In genomic region chr15:68504721-68505090, GRCh38 we compare ENCODE assay signal across 1 cellular context.
TF ChIP-seq lines count a peak whose summit lies in the region.

No MANE protein-coding gene starts in this region.

TF ChIP-seq in WTC11, 78 proteins besides CTCF, POLR2A, EP300 and RAD21:
- TF ChIP-seq, protein P1, sequence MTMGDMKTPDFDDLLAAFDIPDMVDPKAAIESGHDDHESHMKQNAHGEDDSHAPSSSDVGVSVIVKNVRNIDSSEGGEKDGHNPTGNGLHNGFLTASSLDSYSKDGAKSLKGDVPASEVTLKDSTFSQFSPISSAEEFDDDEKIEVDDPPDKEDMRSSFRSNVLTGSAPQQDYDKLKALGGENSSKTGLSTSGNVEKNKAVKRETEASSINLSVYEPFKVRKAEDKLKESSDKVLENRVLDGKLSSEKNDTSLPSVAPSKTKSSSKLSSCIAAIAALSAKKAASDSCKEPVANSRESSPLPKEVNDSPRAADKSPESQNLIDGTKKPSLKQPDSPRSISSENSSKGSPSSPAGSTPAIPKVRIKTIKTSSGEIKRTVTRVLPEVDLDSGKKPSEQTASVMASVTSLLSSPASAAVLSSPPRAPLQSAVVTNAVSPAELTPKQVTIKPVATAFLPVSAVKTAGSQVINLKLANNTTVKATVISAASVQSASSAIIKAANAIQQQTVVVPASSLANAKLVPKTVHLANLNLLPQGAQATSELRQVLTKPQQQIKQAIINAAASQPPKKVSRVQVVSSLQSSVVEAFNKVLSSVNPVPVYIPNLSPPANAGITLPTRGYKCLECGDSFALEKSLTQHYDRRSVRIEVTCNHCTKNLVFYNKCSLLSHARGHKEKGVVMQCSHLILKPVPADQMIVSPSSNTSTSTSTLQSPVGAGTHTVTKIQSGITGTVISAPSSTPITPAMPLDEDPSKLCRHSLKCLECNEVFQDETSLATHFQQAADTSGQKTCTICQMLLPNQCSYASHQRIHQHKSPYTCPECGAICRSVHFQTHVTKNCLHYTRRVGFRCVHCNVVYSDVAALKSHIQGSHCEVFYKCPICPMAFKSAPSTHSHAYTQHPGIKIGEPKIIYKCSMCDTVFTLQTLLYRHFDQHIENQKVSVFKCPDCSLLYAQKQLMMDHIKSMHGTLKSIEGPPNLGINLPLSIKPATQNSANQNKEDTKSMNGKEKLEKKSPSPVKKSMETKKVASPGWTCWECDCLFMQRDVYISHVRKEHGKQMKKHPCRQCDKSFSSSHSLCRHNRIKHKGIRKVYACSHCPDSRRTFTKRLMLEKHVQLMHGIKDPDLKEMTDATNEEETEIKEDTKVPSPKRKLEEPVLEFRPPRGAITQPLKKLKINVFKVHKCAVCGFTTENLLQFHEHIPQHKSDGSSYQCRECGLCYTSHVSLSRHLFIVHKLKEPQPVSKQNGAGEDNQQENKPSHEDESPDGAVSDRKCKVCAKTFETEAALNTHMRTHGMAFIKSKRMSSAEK (CRISPR knock-in tag; IDR thresholded peaks at IDR 0.05; ENCODE audit: borderline replicate concordance): no peak
- TF ChIP-seq ZNF219 (CRISPR knock-in tag; IDR thresholded peaks at IDR 0.05; ENCODE audit: borderline replicate concordance) (no peak), MXD4 (CRISPR knock-in tag; IDR thresholded peaks at IDR 0.05; ENCODE audit: borderline replicate concordance) (no peak), ZBTB21 (CRISPR knock-in tag; IDR thresholded peaks at IDR 0.05; ENCODE audit: borderline replicate concordance) (no peak), FOXJ3 (CRISPR knock-in tag; IDR thresholded peaks at IDR 0.05; ENCODE audit: borderline replicate concordance) (no peak), CDX4 (CRISPR knock-in tag; IDR thresholded peaks at IDR 0.05; ENCODE audit: borderline replicate concordance) (no peak), AR (CRISPR knock-in tag; IDR thresholded peaks at IDR 0.05) (no peak), MYBL2 (CRISPR knock-in tag; IDR thresholded peaks at IDR 0.05) (no peak), RORB (CRISPR knock-in tag; IDR thresholded peaks at IDR 0.05) (no peak), EMX1 (CRISPR knock-in tag; IDR thresholded peaks at IDR 0.05) (no peak), CREM (CRISPR knock-in tag; IDR thresholded peaks at IDR 0.05) (no peak), USF2 (CRISPR knock-in tag; IDR thresholded peaks at IDR 0.05) (no peak), ZNF263 (CRISPR knock-in tag; IDR thresholded peaks at IDR 0.05; ENCODE audit: low read depth) (no peak), SP1 (CRISPR knock-in tag; conservative IDR thresholded peaks at IDR 0.05) (no peak), ZNF671 (CRISPR knock-in tag; IDR thresholded peaks at IDR 0.05) (no peak)
- TF ChIP-seq, protein P2, sequence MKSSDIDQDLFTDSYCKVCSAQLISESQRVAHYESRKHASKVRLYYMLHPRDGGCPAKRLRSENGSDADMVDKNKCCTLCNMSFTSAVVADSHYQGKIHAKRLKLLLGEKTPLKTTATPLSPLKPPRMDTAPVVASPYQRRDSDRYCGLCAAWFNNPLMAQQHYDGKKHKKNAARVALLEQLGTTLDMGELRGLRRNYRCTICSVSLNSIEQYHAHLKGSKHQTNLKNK (CRISPR knock-in tag; IDR thresholded peaks at IDR 0.05): no peak
- TF ChIP-seq, protein P3, sequence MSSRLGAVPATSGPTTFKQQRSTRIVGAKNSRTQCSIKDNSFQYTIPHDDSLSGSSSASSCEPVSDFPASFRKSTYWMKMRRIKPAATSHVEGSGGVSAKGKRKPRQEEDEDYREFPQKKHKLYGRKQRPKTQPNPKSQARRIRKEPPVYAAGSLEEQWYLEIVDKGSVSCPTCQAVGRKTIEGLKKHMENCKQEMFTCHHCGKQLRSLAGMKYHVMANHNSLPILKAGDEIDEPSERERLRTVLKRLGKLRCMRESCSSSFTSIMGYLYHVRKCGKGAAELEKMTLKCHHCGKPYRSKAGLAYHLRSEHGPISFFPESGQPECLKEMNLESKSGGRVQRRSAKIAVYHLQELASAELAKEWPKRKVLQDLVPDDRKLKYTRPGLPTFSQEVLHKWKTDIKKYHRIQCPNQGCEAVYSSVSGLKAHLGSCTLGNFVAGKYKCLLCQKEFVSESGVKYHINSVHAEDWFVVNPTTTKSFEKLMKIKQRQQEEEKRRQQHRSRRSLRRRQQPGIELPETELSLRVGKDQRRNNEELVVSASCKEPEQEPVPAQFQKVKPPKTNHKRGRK (CRISPR knock-in tag; IDR thresholded peaks at IDR 0.05; ENCODE audit: borderline replicate concordance): no peak
- TF ChIP-seq, protein P4, sequence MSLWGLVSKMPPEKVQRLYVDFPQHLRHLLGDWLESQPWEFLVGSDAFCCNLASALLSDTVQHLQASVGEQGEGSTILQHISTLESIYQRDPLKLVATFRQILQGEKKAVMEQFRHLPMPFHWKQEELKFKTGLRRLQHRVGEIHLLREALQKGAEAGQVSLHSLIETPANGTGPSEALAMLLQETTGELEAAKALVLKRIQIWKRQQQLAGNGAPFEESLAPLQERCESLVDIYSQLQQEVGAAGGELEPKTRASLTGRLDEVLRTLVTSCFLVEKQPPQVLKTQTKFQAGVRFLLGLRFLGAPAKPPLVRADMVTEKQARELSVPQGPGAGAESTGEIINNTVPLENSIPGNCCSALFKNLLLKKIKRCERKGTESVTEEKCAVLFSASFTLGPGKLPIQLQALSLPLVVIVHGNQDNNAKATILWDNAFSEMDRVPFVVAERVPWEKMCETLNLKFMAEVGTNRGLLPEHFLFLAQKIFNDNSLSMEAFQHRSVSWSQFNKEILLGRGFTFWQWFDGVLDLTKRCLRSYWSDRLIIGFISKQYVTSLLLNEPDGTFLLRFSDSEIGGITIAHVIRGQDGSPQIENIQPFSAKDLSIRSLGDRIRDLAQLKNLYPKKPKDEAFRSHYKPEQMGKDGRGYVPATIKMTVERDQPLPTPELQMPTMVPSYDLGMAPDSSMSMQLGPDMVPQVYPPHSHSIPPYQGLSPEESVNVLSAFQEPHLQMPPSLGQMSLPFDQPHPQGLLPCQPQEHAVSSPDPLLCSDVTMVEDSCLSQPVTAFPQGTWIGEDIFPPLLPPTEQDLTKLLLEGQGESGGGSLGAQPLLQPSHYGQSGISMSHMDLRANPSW (CRISPR knock-in tag; conservative IDR thresholded peaks at IDR 0.05; ENCODE audit: low read depth): no peak
- TF ChIP-seq, protein P5, sequence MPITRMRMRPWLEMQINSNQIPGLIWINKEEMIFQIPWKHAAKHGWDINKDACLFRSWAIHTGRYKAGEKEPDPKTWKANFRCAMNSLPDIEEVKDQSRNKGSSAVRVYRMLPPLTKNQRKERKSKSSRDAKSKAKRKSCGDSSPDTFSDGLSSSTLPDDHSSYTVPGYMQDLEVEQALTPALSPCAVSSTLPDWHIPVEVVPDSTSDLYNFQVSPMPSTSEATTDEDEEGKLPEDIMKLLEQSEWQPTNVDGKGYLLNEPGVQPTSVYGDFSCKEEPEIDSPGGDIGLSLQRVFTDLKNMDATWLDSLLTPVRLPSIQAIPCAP (CRISPR knock-in tag; IDR thresholded peaks at IDR 0.05): no peak
- TF ChIP-seq, protein P6, sequence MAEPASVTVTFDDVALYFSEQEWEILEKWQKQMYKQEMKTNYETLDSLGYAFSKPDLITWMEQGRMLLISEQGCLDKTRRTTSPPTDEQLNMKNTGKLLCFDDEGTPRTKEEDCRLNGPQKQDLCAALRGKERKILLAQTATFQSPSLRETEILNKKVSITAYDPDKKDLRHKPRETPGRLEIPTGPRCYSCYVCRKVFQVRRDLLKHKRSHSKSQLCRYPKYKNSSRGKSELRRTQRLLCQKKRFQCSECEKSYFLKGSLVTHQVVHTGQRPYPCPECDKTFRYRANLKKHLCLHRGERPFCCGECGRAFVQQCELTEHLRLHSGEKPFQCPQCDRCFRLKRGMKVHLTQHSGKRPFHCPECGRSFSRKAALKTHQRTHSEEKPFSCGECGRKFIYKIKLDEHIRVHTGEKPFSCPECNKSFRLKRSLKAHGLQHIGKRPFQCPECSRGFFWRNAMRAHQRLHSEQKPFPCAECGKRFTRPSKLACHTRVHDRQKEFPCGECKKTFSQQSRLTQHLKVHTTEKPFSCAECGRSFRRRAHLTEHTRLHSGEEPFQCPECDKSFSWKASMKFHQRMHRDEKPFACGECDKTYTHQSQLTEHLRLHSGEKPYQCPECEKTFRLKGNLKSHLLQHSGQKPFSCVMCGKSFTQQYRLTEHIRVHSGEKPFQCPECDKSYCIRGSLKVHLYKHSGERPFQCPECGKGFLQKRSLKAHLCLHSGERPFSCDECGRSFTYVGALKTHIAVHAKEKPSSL (CRISPR knock-in tag; conservative IDR thresholded peaks at IDR 0.05): no peak
